8 cellular contexts compared by ENCODE assay signal in genomic region chr12:122080149-122081107, GRCh38. TPM values are rescaled to one million over a fixed set of nuclear protein-coding genes. Genes with fewer than 3 reads are reported as not detected.
DNase-seq lines count a peak whose midpoint lies in the region; ATAC-seq and TF ChIP-seq lines count a peak whose summit lies in the region.

No MANE protein-coding gene starts in this region.

- H3K9me3 Mint-ChIP-seq in activated naive CD4-positive, alpha-beta T cell treated with anti-CD3 and anti-CD28 coated beads, Interleukin-2, amount 50 U/mL, for 72 hours, result no peaks in the 10 kb centered on the region
- H3K9me3 Mint-ChIP-seq in glutamatergic neuron (ENCODE audit: unreplicated experiment) (peaks cover 10% of the 10 kb centered on the region), osteocyte (ENCODE audit: unreplicated experiment) (no peaks in the 10 kb centered on the region)

- H3K27ac Mint-ChIP-seq in activated naive CD4-positive, alpha-beta T cell treated with anti-CD3 and anti-CD28 coated beads, Interleukin-2, amount 50 U/mL, for 72 hours, result peak overlapping the region; percentile 38 to 73
- peak overlapping the region; percentile 91 for H3K27ac Mint-ChIP-seq in glutamatergic neuron (ENCODE audit: unreplicated experiment)
- peak overlapping the region; percentile 88 for H3K27ac Mint-ChIP-seq in osteocyte (ENCODE audit: unreplicated experiment)

- H3K27me3 Mint-ChIP-seq in glutamatergic neuron (ENCODE audit: unreplicated experiment), result peaks cover 7% of the 10 kb centered on the region
- no peaks in the 10 kb centered on the region for H3K27me3 Mint-ChIP-seq in osteocyte (ENCODE audit: unreplicated experiment)

- H3K4me3 Mint-ChIP-seq in glutamatergic neuron (ENCODE audit: unreplicated experiment) (peak overlapping the region; percentile 91), osteocyte (ENCODE audit: unreplicated experiment) (peak overlapping the region; percentile 91)

- H3K4me1 Mint-ChIP-seq in glutamatergic neuron (ENCODE audit: low read depth, unreplicated experiment) (peaks cover 24% of the 10 kb centered on the region), osteocyte (ENCODE audit: unreplicated experiment) (peaks cover 45% of the 10 kb centered on the region)

- peaks cover 24 to 26% of the 10 kb centered on the region in 2 donors for H3K36me3 Mint-ChIP-seq in activated naive CD4-positive, alpha-beta T cell treated with anti-CD3 and anti-CD28 coated beads, Interleukin-2, amount 50 U/mL, for 72 hours
- H3K36me3 Mint-ChIP-seq in glutamatergic neuron (ENCODE audit: unreplicated experiment) (peaks cover 7% of the 10 kb centered on the region), osteocyte (ENCODE audit: unreplicated experiment) (peaks cover 2% of the 10 kb centered on the region)

- peak overlapping the region; percentile 84 for H3K4me3 ChIP-seq in NB4 (ENCODE audit: low read depth, low read length)

- ATAC-seq in activated naive CD4-positive, alpha-beta T cell treated with anti-CD3 and anti-CD28 coated beads, Interleukin-2, amount 50 U/mL, for 72 hours, result peak in 1 of 2 donors; percentile 22

- no peak for TF ChIP-seq POLR2A in NB4 (IDR thresholded peaks at IDR 0.05; ENCODE audit: extremely low read depth, insufficient read length)

- TF ChIP-seq CTCF in NB4 (IDR thresholded peaks at IDR 0.05; ENCODE audit: low read depth, low read length) (no peak), glutamatergic neuron (IDR thresholded peaks at IDR 0.05; ENCODE audit: partially characterized antibody, unreplicated experiment) (no peak), osteocyte (IDR thresholded peaks at IDR 0.05) (no peak)

- DNase-seq in NCI-H2081 (lab: John Stamatoyannopoulos, UW) (peak; percentile 20 to 33), NCI-H2081 treated with DMSO at 0.1 percent for 48 hours (lab: John Stamatoyannopoulos, UW) (no peak), NB4 (ENCODE audit: low read depth) (peak; percentile 86), glutamatergic neuron (no peak), osteocyte (ENCODE audit: extremely low spot score, unreplicated experiment) (no peak), NCI-H345 (lab: John Stamatoyannopoulos, UW) (no peak), NCI-H1930 (lab: John Stamatoyannopoulos, UW) (no peak)
- DNase-seq in activated naive CD4-positive, alpha-beta T cell treated with anti-CD3 and anti-CD28 coated beads, Interleukin-2, amount 50 U/mL, for 72 hours (ENCODE audit: low spot score in 2 of 2), result no peak

RNA-seq across cellular contexts. Expression of gene MLXIP, which starts 1.9 kb away (rescaled TPM):
- total RNA-seq in activated naive CD4-positive, alpha-beta T cell treated with anti-CD3 and anti-CD28 coated beads, Interleukin-2, amount 50 U/mL, for 72 hours, result 10 to 100 TPM; 34.9 to 36.0 TPM
- 120 TPM for total RNA-seq in glutamatergic neuron (ENCODE audit: unreplicated experiment)
- total RNA-seq in osteocyte, result 51.8 and 54.5 TPM in 2 replicates

RNA-seq across cellular contexts. Expression of gene BCL7A, which starts 58.7 kb away (rescaled TPM):
- 1 to 10 TPM; 3.3 to 5.8 TPM for total RNA-seq in activated naive CD4-positive, alpha-beta T cell treated with anti-CD3 and anti-CD28 coated beads, Interleukin-2, amount 50 U/mL, for 72 hours
- 148 TPM for total RNA-seq in glutamatergic neuron (ENCODE audit: unreplicated experiment)
- 10.0 and 11.8 TPM in 2 replicates for total RNA-seq in osteocyte

Comparison
In these comparisons a context has a peak if more than half of its experiments do, and no peak if none do; other contexts are left out.
1. DNase-seq: peak in NCI-H2081 (2 of 2) and NB4 (single experiment); none in NCI-H2081 treated with DMSO at 0.1 percent for 48 hours (single experiment), activated naive CD4-positive, alpha-beta T cell treated with anti-CD3 and anti-CD28 coated beads, Interleukin-2, amount 50 U/mL, for 72 hours (0 of 2), glutamatergic neuron (single experiment), osteocyte (single experiment), NCI-H345 (single experiment) and NCI-H1930 (0 of 2).
2. RNA of gene BCL7A, which starts 58.7 kb away (total RNA-seq): 148 TPM in glutamatergic neuron (single experiment); 10.0 to 11.8 TPM in osteocyte and 3.3 to 5.8 TPM in activated naive CD4-positive, alpha-beta T cell treated with anti-CD3 and anti-CD28 coated beads, Interleukin-2, amount 50 U/mL, for 72 hours; every median in the first group is over 10 times any median in the second.
3. Peak in every context shown above with its lines, with median percentiles within 50 percentile points of each other: H3K27ac Mint-ChIP-seq.